13 cellular contexts compared by ENCODE assay signal in genomic region chr22:48098936-48099245, GRCh38.
DNase-seq lines count a peak whose midpoint lies in the region; ATAC-seq, FAIRE-seq and TF ChIP-seq lines count a peak whose summit lies in the region.
"Had no signal": no experiment of that assay in that cellular context is flagged by ENCODE, and none has a peak within 500 bp of the region (broad histone marks: within the 10 kb centered on the region; RNA-seq: fewer than 3 reads in every experiment).

No MANE protein-coding gene starts in this region.

- TF ChIP-seq POLR2A in esophagus muscularis mucosa (IDR thresholded peaks at IDR 0.05; ENCODE audit: low read depth): no peak

- peak overlapping the region in 5 of 7 donors; percentile 2 to 94 (median 88) for H3K27ac Mint-ChIP-seq in CD4-positive, alpha-beta memory T cell
- H3K27ac Mint-ChIP-seq in central memory CD8-positive, alpha-beta T cell (ENCODE audit: low read depth): peak overlapping the region; percentile 92

- peak overlapping the region; percentile 69 to 81 (median 77) for H3K4me3 Mint-ChIP-seq in CD4-positive, alpha-beta memory T cell
- peak overlapping the region; percentile 55 for H3K4me3 Mint-ChIP-seq in central memory CD8-positive, alpha-beta T cell

- H3K27me3 ChIP-seq in CD4-positive, alpha-beta memory T cell (ENCODE audit: insufficient read depth, low read length): no peaks in the 10 kb centered on the region
- H3K27me3 ChIP-seq in esophagus muscularis mucosa: peaks cover 0 to 83% (median 0%) of the 10 kb centered on the region in 4 donors

- POLR2A ChIA-PET in CD4-positive, alpha-beta memory T cell (lab: Charles Lee; ENCODE audit: partially characterized antibody): no interaction called here

- ATAC-seq in GM18867 (IDR thresholded peaks at IDR 0.05; ENCODE audit: unreplicated experiment) (peak; percentile 23), HG03108 (IDR thresholded peaks at IDR 0.05; ENCODE audit: unreplicated experiment) (peak; percentile 23), GM19452 (IDR thresholded peaks at IDR 0.05; ENCODE audit: unreplicated experiment) (no peak)
- ATAC-seq in central memory CD8-positive, alpha-beta T cell (replicated peaks; ENCODE audit: extremely low read depth, poor library complexity, severe bottlenecking): peak; percentile 8

- H3K4me1 ChIP-seq in CD4-positive, alpha-beta memory T cell (ENCODE audit: insufficient read depth, low read length): peaks cover 26% of the 10 kb centered on the region
- peaks cover 0 to 6% (median 0%) of the 10 kb centered on the region in 4 donors for H3K4me1 ChIP-seq in esophagus muscularis mucosa
- H3K4me1 ChIP-seq: Caco-2, HAP-1 had no signal

- CTCF ChIA-PET in CD4-positive, alpha-beta memory T cell (lab: Charles Lee; ENCODE audit: partially characterized antibody): no interaction called here

- no peak overlapping the region for H3K27ac ChIP-seq in CD4-positive, alpha-beta memory T cell (ENCODE audit: low read depth, low read length)
- H3K27ac ChIP-seq in esophagus muscularis mucosa (replicated peaks in 1 of 4): no peak overlapping the region

- DNase-seq in CD4-positive, alpha-beta memory T cell: no peak
- DNase-seq in central memory CD8-positive, alpha-beta T cell (ENCODE audit: low spot score in 2 of 2): no peak
- DNase-seq in esophagus muscularis mucosa (ENCODE audit: extremely low spot score) (no peak), urothelium cell line (ENCODE audit: low spot score) (no peak), MV-4-11 (lab: John Stamatoyannopoulos, UW) (no peak)
- DNase-seq: activated T-cell treated with anti-CD3 and anti-CD28 coated beads, Interleukin-2, amount 50 U/mL, for 48 hours; Caco-2; NCI-H1417 treated with DMSO at 0.1 percent for 48 hours had no signal

- WGBS in esophagus muscularis mucosa: 66% methylated on average over 9 of the region's 10 CpGs

- H3K4me3 ChIP-seq in CD4-positive, alpha-beta memory T cell (ENCODE audit: low read length in 2 of 2): no peak overlapping the region
- H3K4me3 ChIP-seq in esophagus muscularis mucosa: no peak overlapping the region
- H3K4me3 ChIP-seq: HAP-1 had no signal

- H3K9me3 ChIP-seq in CD4-positive, alpha-beta memory T cell (ENCODE audit: control insufficient read depth in 1 of 2, low read length in 2 of 2): no peaks in the 10 kb centered on the region
- H3K9me3 ChIP-seq in esophagus muscularis mucosa: no peaks in the 10 kb centered on the region
- H3K9me3 ChIP-seq: Caco-2, HAP-1 had no signal

- no peak for TF ChIP-seq CTCF in esophagus muscularis mucosa (IDR thresholded peaks at IDR 0.05)

- peaks cover 0 to 6% of the 10 kb centered on the region in 2 donors for H3K36me3 Mint-ChIP-seq in CD4-positive, alpha-beta memory T cell
- peaks cover 9% of the 10 kb centered on the region for H3K36me3 Mint-ChIP-seq in central memory CD8-positive, alpha-beta T cell (ENCODE audit: insufficient read depth)

- no peak for FAIRE-seq in urothelium cell line (lab: Jason Lieb, UNC)
- FAIRE-seq: keratinocyte had no signal

- peaks cover 0 to 3% of the 10 kb centered on the region in 2 donors for H3K27me3 Mint-ChIP-seq in CD4-positive, alpha-beta memory T cell
- no peaks in the 10 kb centered on the region for H3K27me3 Mint-ChIP-seq in central memory CD8-positive, alpha-beta T cell

- intact Hi-C loops in CD4-positive, alpha-beta memory T cell (cut with micrococcal nuclease): no loop called here
- intact Hi-C loops in esophagus muscularis mucosa (cut with DNase I): no loop called here

- no peak for TF ChIP-seq EP300 in esophagus muscularis mucosa (IDR thresholded peaks at IDR 0.05)

- H3K9me3 Mint-ChIP-seq in CD4-positive, alpha-beta memory T cell: peaks cover 0 to under 1% (median 0%) of the 10 kb centered on the region in 8 donors
- H3K9me3 Mint-ChIP-seq in central memory CD8-positive, alpha-beta T cell: no peaks in the 10 kb centered on the region

- H3K4me1 Mint-ChIP-seq in CD4-positive, alpha-beta memory T cell: peaks cover 15 to 31% (median 24%) of the 10 kb centered on the region in 4 donors
- peaks cover 53% of the 10 kb centered on the region for H3K4me1 Mint-ChIP-seq in central memory CD8-positive, alpha-beta T cell

- H3K36me3 ChIP-seq in CD4-positive, alpha-beta memory T cell (ENCODE audit: insufficient read depth, low read length): no peaks in the 10 kb centered on the region
- no peaks in the 10 kb centered on the region for H3K36me3 ChIP-seq in esophagus muscularis mucosa
- H3K36me3 ChIP-seq: HAP-1 had no signal
